6 cellular contexts compared by ENCODE assay signal in the genomic region with DNA sequence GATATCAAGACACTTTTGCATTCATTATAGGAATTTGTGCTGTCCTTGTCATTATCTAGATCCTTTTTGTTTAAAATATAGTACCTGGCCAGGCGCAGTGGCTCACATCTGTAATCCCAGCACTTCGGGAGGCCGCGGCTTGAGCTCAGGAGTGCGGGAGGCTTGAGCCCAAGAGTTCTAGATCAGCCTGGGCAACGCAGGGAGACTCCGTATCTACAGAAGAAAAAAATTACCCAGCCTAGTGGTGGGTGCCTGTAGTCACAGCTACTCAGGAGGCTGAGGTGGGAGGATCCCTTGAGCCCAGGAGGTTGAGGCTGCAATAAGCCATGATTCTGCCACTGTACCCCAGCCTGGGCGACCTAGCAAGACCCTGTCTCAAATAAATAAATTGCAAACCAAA. TPM values are rescaled to one million over a fixed set of nuclear protein-coding genes. Genes with fewer than 3 reads are reported as not detected.
DNase-seq lines count a peak whose midpoint lies in the region; ATAC-seq and TF ChIP-seq lines count a peak whose summit lies in the region.

No MANE protein-coding gene starts in this region.

- no peak overlapping the region for H3K9ac ChIP-seq in fibroblast of lung (ENCODE audit: insufficient read depth, low read length)

- no TSS peak for BruUV-seq in Panc1 (replicated peaks; lab: Mats Ljungman, UMichigan)

- POLR2A ChIA-PET in CD8-positive, alpha-beta memory T cell (lab: Charles Lee): no interaction called here
- POLR2A ChIA-PET in Panc1 (lab: Charles Lee): no interaction called here

- H3K4me2 ChIP-seq in fibroblast of lung (ENCODE audit: extremely low read depth, insufficient read depth, low read length): peak overlapping the region; percentile 97

- intact Hi-C loops in Panc1 (cut with micrococcal nuclease; ENCODE audit: unreplicated experiment): no loop called here

- CTCF ChIA-PET in CD8-positive, alpha-beta memory T cell (lab: Charles Lee): no interaction called here
- CTCF ChIA-PET in Panc1 (lab: Charles Lee): interaction anchor here (1.1 kb wide), 1 partner anchor 62 kb away, joined by 4 read pairs; the partner anchor contains the start of gene ANKRD2

- peaks cover 0 to 8% (median 3%) of the 10 kb centered on the region in 3 donors for H3K36me3 Mint-ChIP-seq in CD8-positive, alpha-beta memory T cell

- H3K79me2 ChIP-seq in fibroblast of lung (ENCODE audit: control insufficient read depth, insufficient read depth, low read length): no peaks in the 10 kb centered on the region

- no peaks in the 10 kb centered on the region for H3K9me3 ChIP-seq in CD8-positive, alpha-beta memory T cell (ENCODE audit: low read length)
- H3K9me3 ChIP-seq in Panc1 (ENCODE audit: control insufficient read depth, insufficient read depth, low read depth, low read length) (no peaks in the 10 kb centered on the region), fibroblast of lung (ENCODE audit: control insufficient read depth, insufficient read depth, low read depth, low read length) (no peaks in the 10 kb centered on the region)

- ATAC-seq in Panc1 (peak; percentile 70), GM21367 (IDR thresholded peaks at IDR 0.05; ENCODE audit: unreplicated experiment) (no peak)
- ATAC-seq in stimulated activated naive CD8-positive, alpha-beta T cell treated with anti-CD3 and anti-CD28 coated beads, Interleukin-15, amount 100 ng/mL, for 72 hours: peak; percentile 76

- H3K4me1 ChIP-seq in CD8-positive, alpha-beta memory T cell (ENCODE audit: insufficient read depth, low read length): peaks cover 6% of the 10 kb centered on the region
- H3K4me1 ChIP-seq in Panc1 (ENCODE audit: control insufficient read depth, insufficient read depth, low read length) (peaks cover 7% of the 10 kb centered on the region; the same call in 1 of the 2 replicates), fibroblast of lung (ENCODE audit: control insufficient read depth, extremely low read depth, insufficient read depth, low read length) (peaks cover 5% of the 10 kb centered on the region)

- TF ChIP-seq CTCF in Panc1 (IDR thresholded peaks at IDR 0.05) (no peak; the same call in 1 of the 2 replicates), fibroblast of lung (conservative IDR thresholded peaks at IDR 0.05 in 1 of 2, IDR thresholded peaks at IDR 0.05 in 1 of 2; ENCODE audit: low read depth in 1 of 2, low read length in 2 of 2) (no peak)

- in situ Hi-C loops in Panc1 (cut with HindIII; ENCODE audit: low pct_unique_long_range_greater_than_20kb, low sequenced_read_pairs): no loop called here

- H3K36me3 ChIP-seq in CD8-positive, alpha-beta memory T cell (ENCODE audit: insufficient read depth, low read length): no peaks in the 10 kb centered on the region
- no peaks in the 10 kb centered on the region for H3K36me3 ChIP-seq in Panc1 (ENCODE audit: control insufficient read depth, insufficient read depth, low read length)
- no peaks in the 10 kb centered on the region for H3K36me3 ChIP-seq in fibroblast of lung (ENCODE audit: control insufficient read depth, insufficient read depth, low read length)

- peak overlapping the region; percentile 82 for H2AFZ ChIP-seq in fibroblast of lung (ENCODE audit: low read length)

- DNase-seq in CD8-positive, alpha-beta memory T cell: peak in 1 of 5 donors; percentile 1
- DNase-seq in Panc1 (ENCODE audit: low read depth, low spot score) (no peak), fibroblast of lung (ENCODE audit: low read depth in 2 of 2) (no peak), inferior parietal cortex (ENCODE audit: extremely low spot score) (no peak)
- peak; percentile 38 to 57 for DNase-seq in stimulated activated naive CD8-positive, alpha-beta T cell treated with anti-CD3 and anti-CD28 coated beads, Interleukin-15, amount 100 ng/mL, for 72 hours

- H3K4me3 Mint-ChIP-seq in CD8-positive, alpha-beta memory T cell: peak overlapping the region; percentile 96 to 99 (median 98)
- peak overlapping the region; percentile 96 to 99 for H3K4me3 Mint-ChIP-seq in stimulated activated naive CD8-positive, alpha-beta T cell treated with anti-CD3 and anti-CD28 coated beads, Interleukin-15, amount 100 ng/mL, for 72 hours

- peaks cover 0 to 3% of the 10 kb centered on the region in 2 donors for H3K27me3 Mint-ChIP-seq in CD8-positive, alpha-beta memory T cell
- H3K27me3 Mint-ChIP-seq in stimulated activated naive CD8-positive, alpha-beta T cell treated with anti-CD3 and anti-CD28 coated beads, Interleukin-15, amount 100 ng/mL, for 72 hours: no peaks in the 10 kb centered on the region

- H3K27ac Mint-ChIP-seq in CD8-positive, alpha-beta memory T cell: peak overlapping the region in 7 of 8 donors; percentile 51 to 94 (median 88)
- peak overlapping the region; percentile 95 to 99 for H3K27ac Mint-ChIP-seq in stimulated activated naive CD8-positive, alpha-beta T cell treated with anti-CD3 and anti-CD28 coated beads, Interleukin-15, amount 100 ng/mL, for 72 hours

- no peaks in the 10 kb centered on the region for H4K20me1 ChIP-seq in fibroblast of lung (ENCODE audit: control insufficient read depth, extremely low read depth, insufficient read depth, low read length)

- no peak overlapping the region for H3K27ac ChIP-seq in CD8-positive, alpha-beta memory T cell (ENCODE audit: low read depth, low read length)
- H3K27ac ChIP-seq in Panc1 (ENCODE audit: low read length) (peak overlapping the region; percentile 90), fibroblast of lung (ENCODE audit: insufficient read depth, low read length) (no peak overlapping the region)

- H3K9me3 Mint-ChIP-seq in CD8-positive, alpha-beta memory T cell: no peaks in the 10 kb centered on the region
- no peaks in the 10 kb centered on the region for H3K9me3 Mint-ChIP-seq in stimulated activated naive CD8-positive, alpha-beta T cell treated with anti-CD3 and anti-CD28 coated beads, Interleukin-15, amount 100 ng/mL, for 72 hours

- peak overlapping the region; percentile 68 for H3K4me3 ChIP-seq in CD8-positive, alpha-beta memory T cell (ENCODE audit: low read length)
- H3K4me3 ChIP-seq in Panc1 (ENCODE audit: low read depth in 2 of 2, low read length in 2 of 2): peak overlapping the region; percentile 74 to 98
- H3K4me3 ChIP-seq in fibroblast of lung (replicated peaks in 1 of 4; ENCODE audit: control extremely low read depth in 1 of 4, insufficient read depth in 1 of 4, low read depth in 3 of 4, low read length in 4 of 4): peak overlapping the region in 3 of 4 experiments; percentile 78 to 95 (median 92)

- no peaks in the 10 kb centered on the region for H3K27me3 ChIP-seq in CD8-positive, alpha-beta memory T cell (ENCODE audit: insufficient read depth, low read length, poor library complexity, severe bottlenecking)
- no peaks in the 10 kb centered on the region for H3K27me3 ChIP-seq in Panc1 (ENCODE audit: control insufficient read depth, insufficient read depth, low read length)
- no peaks in the 10 kb centered on the region for H3K27me3 ChIP-seq in fibroblast of lung (ENCODE audit: control insufficient read depth, insufficient read depth, low read length)

- peaks cover 14 to 17% (median 15%) of the 10 kb centered on the region in 3 donors for H3K4me1 Mint-ChIP-seq in CD8-positive, alpha-beta memory T cell
- H3K4me1 Mint-ChIP-seq in stimulated activated naive CD8-positive, alpha-beta T cell treated with anti-CD3 and anti-CD28 coated beads, Interleukin-15, amount 100 ng/mL, for 72 hours: peaks cover 25% of the 10 kb centered on the region

RNA-seq across cellular contexts. Expression of gene MORN4, which starts 0.6 kb away (rescaled TPM):
- total RNA-seq in CD8-positive, alpha-beta memory T cell: 1 to 10 TPM; 2.7 to 3.1 TPM
- 1.7 TPM for polyA plus RNA-seq in CD8-positive, alpha-beta memory T cell
- total RNA-seq in Panc1 (2021; ENCODE audit: unreplicated experiment): 17.9 TPM
- 19.9 TPM for polyA plus RNA-seq in Panc1 (2012; ENCODE audit: insufficient read length)
- 6.4 and 13.4 TPM in 2 replicates for total RNA-seq in fibroblast of lung
- polyA plus RNA-seq in fibroblast of lung: 11.0 and 13.2 TPM in 2 replicates
- 11.6 and 12.1 TPM in 2 replicates for polyA plus RNA-seq in fibroblast of lung (2012)
- 2.2 and 3.7 TPM in 2 replicates for polyA minus RNA-seq in fibroblast of lung (ENCODE audit: low replicate concordance)

RNA-seq across cellular contexts. Expression of gene PI4K2A, which starts 6.5 kb away (rescaled TPM):
- total RNA-seq in CD8-positive, alpha-beta memory T cell: 10 to 100 TPM; 15.6 to 15.9 TPM
- 11.4 TPM for polyA plus RNA-seq in CD8-positive, alpha-beta memory T cell
- total RNA-seq in Panc1 (2021; ENCODE audit: unreplicated experiment): 22.8 TPM
- polyA plus RNA-seq in Panc1 (2012; ENCODE audit: insufficient read length): 19.1 TPM
- total RNA-seq in fibroblast of lung: 16.4 and 26.6 TPM in 2 replicates
- 30.7 and 47.2 TPM in 2 replicates for polyA plus RNA-seq in fibroblast of lung
- 22.7 and 35.4 TPM in 2 replicates for polyA plus RNA-seq in fibroblast of lung (2012)
- polyA minus RNA-seq in fibroblast of lung (ENCODE audit: low replicate concordance): 33.3 and 51.5 TPM in 2 replicates

RNA-seq across cellular contexts. Expression of gene C10orf62, which starts 44.4 kb away (rescaled TPM):
- not detected for total RNA-seq in CD8-positive, alpha-beta memory T cell
- polyA plus RNA-seq in CD8-positive, alpha-beta memory T cell: not detected
- total RNA-seq in Panc1 (2021; ENCODE audit: unreplicated experiment) (not detected), fibroblast of lung (not detected in 2 replicates)
- polyA plus RNA-seq in Panc1 (2012; ENCODE audit: insufficient read length): not detected
- polyA plus RNA-seq in fibroblast of lung: not detected in 2 replicates
- polyA plus RNA-seq in fibroblast of lung (2012): not detected in 2 replicates
- not detected in 2 replicates for polyA minus RNA-seq in fibroblast of lung (ENCODE audit: low replicate concordance)

RNA-seq across cellular contexts. Expression of gene HOGA1, which starts 49.7 kb away (rescaled TPM):
- total RNA-seq in CD8-positive, alpha-beta memory T cell: not detected
- polyA plus RNA-seq in CD8-positive, alpha-beta memory T cell: not detected
- total RNA-seq in Panc1 (2021; ENCODE audit: unreplicated experiment) (0.08 TPM), fibroblast of lung (1.0 and 1.5 TPM in 2 replicates)
- polyA plus RNA-seq in Panc1 (2012; ENCODE audit: insufficient read length): 0.16 TPM
- polyA plus RNA-seq in fibroblast of lung: 0.58 and 0.79 TPM in 2 replicates
- polyA plus RNA-seq in fibroblast of lung (2012): 0.52 and 0.84 TPM in 2 replicates
- polyA minus RNA-seq in fibroblast of lung (ENCODE audit: low replicate concordance): 0.11 and 1.6 TPM in 2 replicates

RNA-seq across cellular contexts. Expression of gene AVPI1, which starts 53.1 kb away (rescaled TPM):
- total RNA-seq in CD8-positive, alpha-beta memory T cell: 1 to 10 TPM; 2.3 TPM
- 3.1 TPM for polyA plus RNA-seq in CD8-positive, alpha-beta memory T cell
- 8.0 TPM for total RNA-seq in Panc1 (2021; ENCODE audit: unreplicated experiment)
- 7.8 TPM for polyA plus RNA-seq in Panc1 (2012; ENCODE audit: insufficient read length)
- 31.8 and 77.5 TPM in 2 replicates for total RNA-seq in fibroblast of lung
- polyA plus RNA-seq in fibroblast of lung: 14.3 and 14.9 TPM in 2 replicates
- polyA plus RNA-seq in fibroblast of lung (2012): 25.4 and 27.1 TPM in 2 replicates
- 21.2 and 26.7 TPM in 2 replicates for polyA minus RNA-seq in fibroblast of lung (ENCODE audit: low replicate concordance)

Comparison
In these comparisons a context has a peak if more than half of its experiments do, and no peak if none do; other contexts are left out.
1. DNase-seq: peak in stimulated activated naive CD8-positive, alpha-beta T cell treated with anti-CD3 and anti-CD28 coated beads, Interleukin-15, amount 100 ng/mL, for 72 hours (2 of 2); none in Panc1 (single experiment), fibroblast of lung (0 of 2) and inferior parietal cortex (single experiment).
2. Peak in every context shown above with its lines, with median percentiles within 50 percentile points of each other: H3K4me3 ChIP-seq.